ENCODE assay signal across 8 cellular contexts in the genomic region with DNA sequence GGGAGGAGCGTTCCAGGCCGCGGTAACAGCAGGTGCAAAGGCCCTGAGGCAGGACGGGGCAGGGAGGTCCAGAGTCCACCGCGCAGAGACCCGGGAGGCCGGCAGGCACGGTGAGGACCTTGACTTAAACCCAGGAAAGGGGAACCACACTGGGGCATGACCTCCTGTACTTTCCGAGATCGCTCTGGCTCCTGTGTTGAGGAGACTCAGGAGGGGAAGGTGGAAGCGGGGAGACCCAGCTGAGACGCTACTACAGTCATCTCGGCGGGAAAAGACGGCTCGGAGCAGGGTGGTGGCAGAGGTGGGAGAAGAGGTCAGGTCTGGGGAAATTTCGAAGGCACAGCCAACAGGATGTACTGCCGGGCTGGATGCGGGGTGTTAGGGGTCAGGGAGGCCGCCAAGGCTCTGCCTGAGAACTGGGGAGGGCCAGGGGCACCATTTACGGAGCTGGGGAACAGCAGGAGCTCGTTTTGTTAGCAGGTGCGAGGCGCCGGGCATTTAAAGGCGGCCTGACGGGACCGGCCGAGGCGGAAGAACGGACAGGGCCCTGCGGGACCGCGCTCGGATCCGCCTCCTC. TPM values are rescaled to one million over a fixed set of nuclear protein-coding genes. Genes with fewer than 3 reads are reported as not detected.
DNase-seq lines count a peak whose midpoint lies in the region; ATAC-seq and TF ChIP-seq lines count a peak whose summit lies in the region.

No MANE protein-coding gene starts in this region.

- peaks cover 14% of the 10 kb centered on the region for H3K27me3 Mint-ChIP-seq in IgD-negative memory B cell
- peaks cover 0 to 17% (median 13%) of the 10 kb centered on the region in 5 donors for H3K27me3 Mint-ChIP-seq in naive thymus-derived CD4-positive, alpha-beta T cell

- peaks cover 7 to 10% (median 8%) of the 10 kb centered on the region in 3 donors for H3K4me1 Mint-ChIP-seq in IgD-negative memory B cell
- H3K4me1 Mint-ChIP-seq in naive thymus-derived CD4-positive, alpha-beta T cell = peaks cover 0 to 35% (median 15%) of the 10 kb centered on the region in 7 donors

- H3K36me3 Mint-ChIP-seq in IgD-negative memory B cell = peaks cover 2% of the 10 kb centered on the region
- peaks cover 0 to 3% (median 0%) of the 10 kb centered on the region in 5 donors for H3K36me3 Mint-ChIP-seq in naive thymus-derived CD4-positive, alpha-beta T cell

- peaks cover 0 to 3% of the 10 kb centered on the region in 2 donors for H3K27me3 ChIP-seq in naive thymus-derived CD4-positive, alpha-beta T cell (ENCODE audit: control insufficient read depth in 2 of 2, insufficient read depth in 2 of 2, low read length in 2 of 2)

- H3K4me3 ChIP-seq in choroid plexus epithelial cell (ENCODE audit: low read depth, low read length) = peak overlapping the region; percentile 77
- H3K4me3 ChIP-seq in naive thymus-derived CD4-positive, alpha-beta T cell (ENCODE audit: low read length) = peak overlapping the region; percentile 83

- peak; percentile 16 for DNase-seq in COLO668 (lab: John Stamatoyannopoulos, UW; ENCODE audit: unreplicated experiment)
- DNase-seq in choroid plexus epithelial cell (ENCODE audit: low read depth) = no peak
- no peak for DNase-seq in naive thymus-derived CD4-positive, alpha-beta T cell
- DNase-seq in DMS153 (lab: John Stamatoyannopoulos, UW) = no peak
- DNase-seq in 8988T = no peak
- DNase-seq in NCI-H446 treated with DMSO at 0.1 percent for 48 hours (lab: John Stamatoyannopoulos, UW) = no peak

- H3K9me3 ChIP-seq in naive thymus-derived CD4-positive, alpha-beta T cell (ENCODE audit: control insufficient read depth in 2 of 3, low read length in 3 of 3) = no peaks in the 10 kb centered on the region

- H3K4me1 ChIP-seq in naive thymus-derived CD4-positive, alpha-beta T cell (ENCODE audit: control insufficient read depth in 2 of 2, insufficient read depth in 2 of 2, low read length in 2 of 2) = peaks cover 11 to 14% of the 10 kb centered on the region in 2 donors

- peak overlapping the region in 2 of 3 donors; percentile 95 for H3K27ac Mint-ChIP-seq in IgD-negative memory B cell
- peak overlapping the region; percentile 93 to 99 (median 95) for H3K27ac Mint-ChIP-seq in naive thymus-derived CD4-positive, alpha-beta T cell

- H3K9me3 Mint-ChIP-seq in IgD-negative memory B cell = no peaks in the 10 kb centered on the region
- H3K9me3 Mint-ChIP-seq in naive thymus-derived CD4-positive, alpha-beta T cell = peaks cover 0 to 2% (median 0%) of the 10 kb centered on the region in 11 donors

- H3K36me3 ChIP-seq in naive thymus-derived CD4-positive, alpha-beta T cell (ENCODE audit: control insufficient read depth in 2 of 3, insufficient read depth in 3 of 3, low read length in 3 of 3) = peaks cover 0 to 7% (median 0%) of the 10 kb centered on the region in 3 experiments

- intact Hi-C loops in naive thymus-derived CD4-positive, alpha-beta T cell (cut with micrococcal nuclease) = loop anchor here (1.0 to 10.0 kb wide), 9 partner anchors 21 to 1411 kb away; a partner anchor contains a TSS

- no peak for ATAC-seq in naive thymus-derived CD4-positive, alpha-beta T cell
- no peak for ATAC-seq in HG02798 (IDR thresholded peaks at IDR 0.05; ENCODE audit: poor library complexity, unreplicated experiment)

- CTCF ChIA-PET in naive thymus-derived CD4-positive, alpha-beta T cell (lab: Charles Lee) = no interaction called here

- POLR2A ChIA-PET in naive thymus-derived CD4-positive, alpha-beta T cell (lab: Charles Lee) = interaction anchor here (0.6 to 1.8 kb wide), 23 partner anchors 10 to 785 kb away, joined by 3 to 11 read pairs (median 4); a partner anchor contains a TSS

- peak overlapping the region; percentile 100 for H3K27ac ChIP-seq in naive thymus-derived CD4-positive, alpha-beta T cell (ENCODE audit: low read depth, low read length)

- H3K4me3 Mint-ChIP-seq in IgD-negative memory B cell = peak overlapping the region; percentile 88 to 98 (median 96)
- H3K4me3 Mint-ChIP-seq in naive thymus-derived CD4-positive, alpha-beta T cell = peak overlapping the region; percentile 90 to 98 (median 94)

- no peak for TF ChIP-seq CTCF in choroid plexus epithelial cell (conservative IDR thresholded peaks at IDR 0.05; ENCODE audit: low read depth, low read length)

RNA-seq across cellular contexts. Expression of a gene that starts 22.3 kb away (rescaled TPM):
- polyA plus RNA-seq in IgD-negative memory B cell = not detected
- total RNA-seq in naive thymus-derived CD4-positive, alpha-beta T cell = 10 to 100 TPM in 1 of 5 experiments, under 1 TPM in 3, not detected in 1; 0.11 to 98.0 (median 0.35) TPM
- polyA plus RNA-seq in naive thymus-derived CD4-positive, alpha-beta T cell = not detected

RNA-seq across cellular contexts. Expression of a gene that starts 39.1 kb away (rescaled TPM):
- polyA plus RNA-seq in IgD-negative memory B cell = 11.6 TPM
- 10 to 100 TPM; 20.3 to 26.5 (median 21.7) TPM for total RNA-seq in naive thymus-derived CD4-positive, alpha-beta T cell
- 1 to 10 TPM; 7.5 to 8.7 TPM for polyA plus RNA-seq in naive thymus-derived CD4-positive, alpha-beta T cell
